21 cellular contexts compared by ENCODE assay signal in the genomic region with DNA sequence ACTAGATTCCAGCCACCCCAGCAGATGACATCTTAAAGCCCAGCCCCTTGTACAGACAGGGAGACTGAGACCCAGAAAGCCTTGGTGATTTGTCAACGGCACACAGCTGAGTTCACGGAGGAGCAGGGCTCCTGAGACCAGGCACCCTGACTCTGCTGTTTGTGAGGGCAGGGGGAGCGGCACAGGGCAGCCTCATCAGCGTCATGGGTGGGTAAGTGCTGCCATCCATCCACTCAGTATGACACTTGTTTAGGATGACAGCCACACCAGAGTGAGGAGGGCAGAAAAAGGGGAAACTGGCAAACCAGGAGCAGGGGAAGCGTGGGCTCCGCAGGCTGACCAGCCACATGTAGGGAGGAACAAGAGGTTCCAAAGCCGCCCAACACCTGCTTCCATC. TPM values are rescaled to one million over a fixed set of nuclear protein-coding genes. Genes with fewer than 3 reads are reported as not detected.
DNase-seq lines count a peak whose midpoint lies in the region; ATAC-seq and TF ChIP-seq lines count a peak whose summit lies in the region.
"Had no signal": no experiment of that assay in that cellular context is flagged by ENCODE, and none has a peak within 500 bp of the region (broad histone marks: within the 10 kb centered on the region; RNA-seq: fewer than 3 reads in every experiment).

No MANE protein-coding gene starts in this region.

- peak overlapping the region; percentile 54 to 98 (median 87) for H3K4me2 ChIP-seq in BLaER1 treated with 17β-estradiol and CSF1 and Interleukin-3, amounts not matched to agents 10 nM and 100 nM
- H3K4me2 ChIP-seq: hepatocyte had no signal

- no peaks in the 10 kb centered on the region for H3K9me3 Mint-ChIP-seq in IgD-negative memory B cell
- H3K9me3 Mint-ChIP-seq: CD4-positive, alpha-beta T cell; nephron had no signal

- peak overlapping the region in 5 of 11 experiments; percentile 18 to 59 (median 57); a peak in 6 of 22 replicates for H3K27ac ChIP-seq in BLaER1 treated with 17β-estradiol and CSF1 and Interleukin-3, amounts not matched to agents 10 nM and 100 nM
- H3K27ac ChIP-seq in heart right ventricle: peak overlapping the region in 9 of 10 donors; percentile 31 to 79 (median 60)
- no peak overlapping the region for H3K27ac ChIP-seq in left lung
- H3K27ac ChIP-seq in ovary: no peak overlapping the region
- H3K27ac ChIP-seq: hepatocyte had no signal

- H3K4me3 ChIP-seq in BLaER1 treated with 17β-estradiol and CSF1 and Interleukin-3, amounts not matched to agents 10 nM and 100 nM: peak overlapping the region in 8 of 10 experiments; percentile 10 to 50 (median 42); a peak in 12 of 20 replicates
- H3K4me3 ChIP-seq in heart right ventricle (no peak overlapping the region), left lung (no peak overlapping the region), ovary (no peak overlapping the region)
- H3K4me3 ChIP-seq: hepatocyte had no signal

- peaks cover 31 to 84% (median 52%) of the 10 kb centered on the region in 10 experiments for H3K4me1 ChIP-seq in BLaER1 treated with 17β-estradiol and CSF1 and Interleukin-3, amounts not matched to agents 10 nM and 100 nM
- peaks cover 0 to 91% (median 37%) of the 10 kb centered on the region in 9 donors for H3K4me1 ChIP-seq in heart right ventricle
- H3K4me1 ChIP-seq in left lung: no peaks in the 10 kb centered on the region
- no peaks in the 10 kb centered on the region for H3K4me1 ChIP-seq in ovary (ENCODE audit: insufficient read depth)

- H3K4me1 Mint-ChIP-seq in IgD-negative memory B cell: peaks cover 25 to 39% (median 27%) of the 10 kb centered on the region in 3 donors

- H3K27me3 Mint-ChIP-seq in IgD-negative memory B cell: peaks cover 3% of the 10 kb centered on the region
- H3K27me3 Mint-ChIP-seq: CD4-positive, alpha-beta T cell had no signal

- WGBS in heart right ventricle, 2 donors: 65 to 75% methylated on average over 7 of the region's 7 CpGs
- WGBS in ovary, 3 donors: 91 to 93% (median 92%) methylated on average over 7 of the region's 7 CpGs

- peak overlapping the region; percentile 60 to 94 (median 82) for H3K4me3 Mint-ChIP-seq in IgD-negative memory B cell
- H3K4me3 Mint-ChIP-seq: CD4-positive, alpha-beta T cell; nephron had no signal

- H3K9me3 ChIP-seq in BLaER1 treated with 17β-estradiol and CSF1 and Interleukin-3, amounts not matched to agents 10 nM and 100 nM (replicated peaks in 1 of 11): no peaks in the 10 kb centered on the region
- no peaks in the 10 kb centered on the region for H3K9me3 ChIP-seq in heart right ventricle
- no peaks in the 10 kb centered on the region for H3K9me3 ChIP-seq in left lung
- H3K9me3 ChIP-seq in ovary: no peaks in the 10 kb centered on the region

- H3K27ac Mint-ChIP-seq in IgD-negative memory B cell: peak overlapping the region in 2 of 3 donors; percentile 31 to 84
- H3K27ac Mint-ChIP-seq: CD4-positive, alpha-beta T cell; nephron had no signal

- no peak for TF ChIP-seq POLR2A in ovary (IDR thresholded peaks at IDR 0.05)

- no peaks in the 10 kb centered on the region for H3K36me3 ChIP-seq in BLaER1 treated with 17β-estradiol and CSF1 and Interleukin-3, amounts not matched to agents 10 nM and 100 nM
- H3K36me3 ChIP-seq in heart right ventricle (no peaks in the 10 kb centered on the region), left lung (no peaks in the 10 kb centered on the region), ovary (no peaks in the 10 kb centered on the region)

- ATAC-seq in heart right ventricle: peak in 5 of 8 donors; percentile 5 to 55 (median 24)
- peak; percentile 39 for ATAC-seq in sciatic nerve
- no peak for ATAC-seq in left lung

- TF ChIP-seq EP300 in ovary (IDR thresholded peaks at IDR 0.05): no peak

- intact Hi-C loops in heart right ventricle (cut with DNase I) (no loop called here), sciatic nerve (cut with DNase I) (no loop called here), left lung (cut with DNase I) (no loop called here), ovary (cut with DNase I) (no loop called here)

- no peaks in the 10 kb centered on the region for H4K20me1 ChIP-seq in BLaER1 treated with 17β-estradiol and CSF1 and Interleukin-3, amounts not matched to agents 10 nM and 100 nM

- peak overlapping the region in 7 of 11 experiments; percentile 37 to 59 (median 57); a peak in 10 of 22 replicates for H3K9ac ChIP-seq in BLaER1 treated with 17β-estradiol and CSF1 and Interleukin-3, amounts not matched to agents 10 nM and 100 nM

- DNase-seq in heart right ventricle (no peak), sciatic nerve (ENCODE audit: low spot score) (no peak), iPS-NIHi7 (ENCODE audit: extremely low spot score) (no peak), left lung (no peak), ovary (no peak)
- DNase-seq in activated CD8-positive, alpha-beta memory T cell treated with anti-CD3 and anti-CD28 coated beads, Interleukin-2, amount 50 U/mL, for 48 hours: no peak
- DNase-seq: activated CD4-positive, alpha-beta T cell treated with anti-CD3 and anti-CD28 coated beads, Interleukin-2, amount 50 U/mL, for 1 hour; activated gamma-delta T cell treated with Interleukin-2 at 50 U/mL for 16 hours; CD4-positive, alpha-beta T cell; DMS153; GF-D8; islet precursor cell; NCI-H1048; NCI-H2081 treated with DMSO at 0.1 percent for 48 hours; NCI-H524; stimulated activated CD4-positive, alpha-beta T cell treated with anti-CD3 and anti-CD28 coated beads, Interleukin-4, amount 100 ng/mL, for 24 hours; substantia nigra had no signal

- H3K27me3 ChIP-seq in BLaER1 treated with 17β-estradiol and CSF1 and Interleukin-3, amounts not matched to agents 10 nM and 100 nM: peaks cover 0 to 21% (median 0%) of the 10 kb centered on the region in 11 experiments; a peak in 3 of 22 replicates
- no peaks in the 10 kb centered on the region for H3K27me3 ChIP-seq in heart right ventricle
- H3K27me3 ChIP-seq in left lung: no peaks in the 10 kb centered on the region
- no peaks in the 10 kb centered on the region for H3K27me3 ChIP-seq in ovary
- H3K27me3 ChIP-seq: hepatocyte had no signal

- TF ChIP-seq CTCF in heart right ventricle (IDR thresholded peaks at IDR 0.05) (no peak), left lung (IDR thresholded peaks at IDR 0.05) (no peak), ovary (IDR thresholded peaks at IDR 0.05) (no peak)

- H3K36me3 Mint-ChIP-seq in IgD-negative memory B cell: no peaks in the 10 kb centered on the region

RNA-seq across cellular contexts. Expression of gene RBPMS2, which starts 20.0 kb away (rescaled TPM):
- polyA plus RNA-seq in IgD-negative memory B cell (0.14 TPM), heart right ventricle (100 to 1,000 TPM; 200 to 310 TPM), ovary (1 to 10 TPM; 6.0 to 6.8 TPM)
- total RNA-seq in heart right ventricle (100 to 1,000 TPM; 177 to 296 (median 213) TPM), sciatic nerve (14.2 TPM), left lung (1 to 10 TPM; 3.7 to 4.7 TPM), ovary (10 to 100 TPM in 5 of 7 donors, 1 to 10 TPM in 2; 1.1 to 23.8 (median 10.8) TPM)
- total RNA-seq: CD4-positive, alpha-beta T cell had no signal

Comparison
In these comparisons a context has a peak if more than half of its experiments do, and no peak if none do; other contexts are left out.
1. H3K27ac ChIP-seq: peak in heart right ventricle (9 of 10); none in left lung (0 of 2) and ovary (0 of 2).
2. H3K4me3 ChIP-seq: peak in BLaER1 treated with 17β-estradiol and CSF1 and Interleukin-3, amounts not matched to agents 10 nM and 100 nM (8 of 10); none in heart right ventricle (0 of 10), left lung (0 of 2) and ovary (single experiment).
3. RNA of gene RBPMS2, which starts 20.0 kb away (total RNA-seq): 177 to 296 TPM in heart right ventricle; 14.2 TPM in sciatic nerve (single experiment), 1.1 to 23.8 TPM in ovary and 3.7 to 4.7 TPM in left lung; every median in the first group is over 4 times any median in the second.